Comparison of ENCODE assay signal across 9 cellular contexts in the genomic region with DNA sequence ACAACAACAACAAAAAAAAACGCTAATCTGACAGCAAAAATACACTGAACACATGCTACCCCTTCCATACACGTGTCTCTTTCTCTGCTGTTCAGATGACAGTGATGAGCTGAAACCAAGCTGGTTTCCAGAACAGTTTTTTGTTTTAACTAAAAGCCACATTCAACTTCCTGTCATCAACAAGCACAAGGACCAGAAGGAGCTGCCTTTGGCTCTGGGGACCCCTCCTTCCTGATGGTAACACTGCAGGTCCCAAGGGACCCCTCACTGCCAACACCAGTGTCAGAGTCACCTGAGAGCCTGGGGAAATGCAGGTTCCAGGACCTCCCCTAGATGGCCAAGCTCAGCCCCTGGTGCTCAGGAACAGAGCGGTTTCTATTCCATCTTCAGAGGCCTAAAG. TPM values are rescaled to one million over a fixed set of nuclear protein-coding genes. Genes with fewer than 3 reads are reported as not detected.
DNase-seq lines count a peak whose midpoint lies in the region; ATAC-seq and TF ChIP-seq lines count a peak whose summit lies in the region.
"Had no signal": no experiment of that assay in that cellular context is flagged by ENCODE, and none has a peak within 500 bp of the region (broad histone marks: within the 10 kb centered on the region; RNA-seq: fewer than 3 reads in every experiment).

No MANE protein-coding gene starts in this region.

- peaks cover 11% of the 10 kb centered on the region for H3K36me3 ChIP-seq in CD8-positive, alpha-beta T cell (ENCODE audit: insufficient read depth, low read length)
- H3K36me3 ChIP-seq in HAP-1 (replicated peaks), result no peaks in the 10 kb centered on the region; the same call in 1 of the 2 replicates

- peaks cover 53% of the 10 kb centered on the region for H3K4me1 Mint-ChIP-seq in CD8-positive, alpha-beta T cell (ENCODE audit: low read depth)

- peaks cover 37% of the 10 kb centered on the region for H3K4me1 ChIP-seq in CD8-positive, alpha-beta T cell (ENCODE audit: insufficient read depth, low read length)
- no peaks in the 10 kb centered on the region for H3K4me1 ChIP-seq in HAP-1

- DNase-seq in CD8-positive, alpha-beta T cell, result no peak
- DNase-seq in activated CD8-positive, alpha-beta memory T cell treated with anti-CD3 and anti-CD28 coated beads, Interleukin-2, amount 50 U/mL, for 48 hours, result peak; percentile 59
- DNase-seq in SHP77 treated with DMSO at 0.1 percent for 48 hours (lab: John Stamatoyannopoulos, UW), result no peak
- no peak for DNase-seq in SK-N-DZ (ENCODE audit: low spot score)
- no peak for DNase-seq in HAP-1 (ENCODE audit: low spot score in 2 of 2)
- DNase-seq: SK-N-SH had no signal

- H3K27ac ChIP-seq in CD8-positive, alpha-beta T cell (ENCODE audit: low read depth, low read length), result no peak overlapping the region

- in situ Hi-C loops in HAP-1 (cut with MboI; ENCODE audit: low sequenced_read_pairs), result no loop called here

- CTCF ChIA-PET in CD8-positive, alpha-beta T cell (lab: Charles Lee), result interaction anchor here (2.2 to 3.6 kb wide), 2 partner anchors 9 to 24 kb away, joined by 5 to 13 read pairs; no protein-coding TSS in a partner anchor

- H3K4me3 Mint-ChIP-seq in CD8-positive, alpha-beta T cell, result peak overlapping the region; percentile 31

- no peaks in the 10 kb centered on the region for H3K27me3 ChIP-seq in CD8-positive, alpha-beta T cell (ENCODE audit: insufficient read depth, low read length)
- H3K27me3 ChIP-seq in HAP-1 (ENCODE audit: low read depth), result no peaks in the 10 kb centered on the region; the same call in 1 of the 2 replicates

- H3K27me3 Mint-ChIP-seq in CD8-positive, alpha-beta T cell (ENCODE audit: low read depth), result no peaks in the 10 kb centered on the region

- H3K9me3 Mint-ChIP-seq in CD8-positive, alpha-beta T cell, result no peaks in the 10 kb centered on the region

- POLR2A ChIA-PET in CD8-positive, alpha-beta T cell (lab: Charles Lee), result interaction anchor here (0.7 to 1.5 kb wide), 4 partner anchors 13 to 129 kb away, joined by 3 to 5 read pairs (median 3); no protein-coding TSS in a partner anchor

- peak overlapping the region; percentile 80 for H3K27ac Mint-ChIP-seq in CD8-positive, alpha-beta T cell

- peaks cover 53% of the 10 kb centered on the region for H3K36me3 Mint-ChIP-seq in CD8-positive, alpha-beta T cell

- no peak overlapping the region for H3K4me3 ChIP-seq in CD8-positive, alpha-beta T cell (ENCODE audit: low read depth, low read length)
- no peak overlapping the region for H3K4me3 ChIP-seq in HAP-1

- ATAC-seq in CD8-positive, alpha-beta T cell, result peak; percentile 42
- ATAC-seq in GM19324 (IDR thresholded peaks at IDR 0.05; ENCODE audit: low FRiP score, unreplicated experiment) (peak; percentile 65), HG03108 (IDR thresholded peaks at IDR 0.05; ENCODE audit: unreplicated experiment) (peak; percentile 88), GM21526 (IDR thresholded peaks at IDR 0.05; ENCODE audit: low FRiP score, unreplicated experiment) (no peak)

- intact Hi-C loops in CD8-positive, alpha-beta T cell (cut with DNase I, micrococcal nuclease), result no loop called here

- no peak for TF ChIP-seq CTCF in CD8-positive, alpha-beta T cell (IDR thresholded peaks at IDR 0.05)

- no peaks in the 10 kb centered on the region for H3K9me3 ChIP-seq in CD8-positive, alpha-beta T cell (ENCODE audit: low read length)
- H3K9me3 ChIP-seq in HAP-1, result no peaks in the 10 kb centered on the region
- H3K9me3 ChIP-seq: SK-N-SH had no signal

RNA-seq across cellular contexts. Expression of a gene that starts 6.0 kb away (rescaled TPM):
- 10 to 100 TPM; 53.3 to 54.6 TPM for total RNA-seq in CD8-positive, alpha-beta T cell
- polyA plus RNA-seq in SK-N-DZ (2014; cell fraction: cytosol; rRNA removed), result not detected in 2 replicates
- polyA plus RNA-seq in SK-N-DZ (2014; cell fraction: nucleus; rRNA removed), result not detected in 2 replicates

RNA-seq across cellular contexts. Expression of a gene that starts 37.5 kb away (rescaled TPM):
- total RNA-seq in CD8-positive, alpha-beta T cell, result 10 to 100 TPM; 31.0 to 31.8 TPM
- polyA plus RNA-seq in SK-N-DZ (2014; cell fraction: cytosol; rRNA removed), result 119 and 121 TPM in 2 replicates
- 70.2 and 80.1 TPM in 2 replicates for polyA plus RNA-seq in SK-N-DZ (2014; cell fraction: nucleus; rRNA removed)
